ENCODE assay signal across 26 cellular contexts in genomic region chr20:49325981-49326380, GRCh38. TPM values are rescaled to one million over a fixed set of nuclear protein-coding genes. Genes with fewer than 3 reads are reported as not detected.
DNase-seq lines count a peak whose midpoint lies in the region; ATAC-seq and TF ChIP-seq lines count a peak whose summit lies in the region.
"Had no signal": no experiment of that assay in that cellular context is flagged by ENCODE, and none has a peak within 500 bp of the region (broad histone marks: within the 10 kb centered on the region; RNA-seq: fewer than 3 reads in every experiment).

No MANE protein-coding gene starts in this region.

- H4K20me1 ChIP-seq in GM23338 (replicated peaks; ENCODE audit: insufficient read depth), result no peaks in the 10 kb centered on the region

- H3K4me2 ChIP-seq in GM23338, result peak overlapping the region; percentile 38; the same call in 1 of the 2 replicates

- H3K36me3 ChIP-seq in GM23338 (ENCODE audit: insufficient read depth), result no peaks in the 10 kb centered on the region
- H3K36me3 ChIP-seq: left lung, prostate gland had no signal

- H3K4me1 Mint-ChIP-seq in GM23338, result peaks cover 25% of the 10 kb centered on the region
- H3K4me1 Mint-ChIP-seq: mesothelial cell of epicardium; stimulated activated naive B cell treated with anti-CD40 and anti-IgM and Interleukin-4, amounts not matched to agents 10 μg/mL and 1 μg/mL and 100 μg/mL, for 72 hours had no signal

- peaks cover 12% of the 10 kb centered on the region for H3K27me3 Mint-ChIP-seq in GM23338 (ENCODE audit: insufficient read depth, low read depth, poor library complexity)

- in situ Hi-C loops in G401 (cut with HindIII; ENCODE audit: low sequenced_read_pairs), result loop anchor here (10.0 kb wide), 1 partner anchor 169 kb away; no protein-coding TSS in a partner anchor

- POLR2A ChIA-PET in AG04449 (lab: Yijun Ruan, JAX), result no interaction called here

- TF ChIP-seq CTCF in AG04449 (IDR thresholded peaks at IDR 0.05; ENCODE audit: insufficient read depth, low read length, missing control alignments), result no peak
- TF ChIP-seq CTCF in GM23338 (conservative IDR thresholded peaks at IDR 0.05; ENCODE audit: low read depth in 2 of 2), result no peak
- TF ChIP-seq CTCF in cardiac fibroblast (IDR thresholded peaks at IDR 0.05; ENCODE audit: low read depth, low read length), result no peak

- peak overlapping the region; percentile 90 for H2AFZ ChIP-seq in GM23338

- H3K4me3 ChIP-seq in AG04449 (ENCODE audit: low read depth, low read length) (peak overlapping the region; percentile 4; the same call in 1 of the 2 replicates), GM23338 (no peak overlapping the region), cardiac fibroblast (replicated peaks in 1 of 2; ENCODE audit: low read depth in 2 of 2, low read length in 2 of 2) (no peak overlapping the region)
- H3K4me3 ChIP-seq: left lung, prostate gland, skin epidermis, testis had no signal

- H3K27ac ChIP-seq in GM23338 (ENCODE audit: low read depth), result 0 out of 2 replicates have a peak overlapping the region, but pooled peaks have one; percentile 26
- H3K27ac ChIP-seq: left lung, prostate gland, skin epidermis, testis had no signal

- H3K27me3 ChIP-seq in GM23338 (ENCODE audit: insufficient read depth), result no peaks in the 10 kb centered on the region
- H3K27me3 ChIP-seq: testis had no signal

- DNase-seq in AG04449 (ENCODE audit: low read depth, low spot score) (no peak), GM23338 (ENCODE audit: low spot score) (no peak), cardiac fibroblast (ENCODE audit: low read depth in 2 of 2) (peak; percentile 19 to 46), fibroblast of peridontal ligament (ENCODE audit: extremely low read depth) (peak; percentile 71), COLO829 (ENCODE audit: low spot score) (no peak), iPS-NIHi11 (ENCODE audit: low spot score) (no peak), G401 (ENCODE audit: low spot score) (no peak)
- DNase-seq: activated CD4-positive, alpha-beta T cell treated with anti-CD3 and anti-CD28 coated beads for 36 hours; cortex of kidney; DMS153; glutamatergic neuron; left lung; NCI-H146; NCI-H2171 treated with DMSO at 0.1 percent for 48 hours; NCI-H69; SHP77; stimulated activated CD4-positive, alpha-beta T cell treated with anti-CD3 and anti-CD28 coated beads, Interleukin-2, amount 100 ng/mL, for 24 hours; stimulated activated naive B cell treated with anti-CD40 and anti-IgM and Interleukin-4, amounts not matched to agents 10 μg/mL and 1 μg/mL and 100 μg/mL, for 72 hours; T-cell; testis had no signal

- H3K4me1 ChIP-seq in GM23338 (ENCODE audit: insufficient read depth), result peaks cover 14% of the 10 kb centered on the region
- H3K4me1 ChIP-seq: prostate gland, testis had no signal

- H3K36me3 Mint-ChIP-seq in GM23338 (ENCODE audit: low read depth), result no peaks in the 10 kb centered on the region; the same call in 2 of the 3 replicates
- H3K36me3 Mint-ChIP-seq: activated naive CD4-positive, alpha-beta T cell treated with anti-CD3 and anti-CD28 coated beads, Interleukin-2, amount 50 U/mL, for 24 hours; CD14-positive monocyte; mesothelial cell of epicardium; stimulated activated naive B cell treated with anti-CD40 and anti-IgM and Interleukin-4, amounts not matched to agents 10 μg/mL and 1 μg/mL and 100 μg/mL, for 72 hours; T-cell had no signal

- H3K9me3 Mint-ChIP-seq in GM23338, result no peaks in the 10 kb centered on the region; the same call in 2 of the 3 replicates
- H3K9me3 Mint-ChIP-seq: activated naive CD4-positive, alpha-beta T cell treated with anti-CD3 and anti-CD28 coated beads, Interleukin-2, amount 50 U/mL, for 24 hours; mesothelial cell of epicardium; stimulated activated naive B cell treated with anti-CD40 and anti-IgM and Interleukin-4, amounts not matched to agents 10 μg/mL and 1 μg/mL and 100 μg/mL, for 72 hours; T-cell had no signal

- no peaks in the 10 kb centered on the region for H3K9me2 ChIP-seq in GM23338 (ENCODE audit: insufficient read depth)

- CTCF ChIA-PET in AG04449 (lab: Yijun Ruan, JAX), result interaction anchor here (1.0 to 10.9 kb wide), 6 partner anchors 7 to 166 kb away, joined by 3 to 191 read pairs (median 10); no protein-coding TSS in a partner anchor

- no peaks in the 10 kb centered on the region for H3F3A ChIP-seq in GM23338 (replicated peaks; ENCODE audit: low read depth)

- no peak overlapping the region for H3K27ac Mint-ChIP-seq in GM23338
- H3K27ac Mint-ChIP-seq: activated CD4-positive, alpha-beta T cell treated with anti-CD3 and anti-CD28 coated beads for 36 hours; activated naive CD4-positive, alpha-beta T cell treated with anti-CD3 and anti-CD28 coated beads, Interleukin-2, amount 50 U/mL, for 24 hours; CD14-positive monocyte; mesothelial cell of epicardium; stimulated activated naive B cell treated with anti-CD40 and anti-IgM and Interleukin-4, amounts not matched to agents 10 μg/mL and 1 μg/mL and 100 μg/mL, for 72 hours; T-cell had no signal

- no peaks in the 10 kb centered on the region for H3K79me2 ChIP-seq in GM23338 (replicated peaks; ENCODE audit: insufficient read depth)

- no peak overlapping the region for H3K4me3 Mint-ChIP-seq in GM23338
- H3K4me3 Mint-ChIP-seq: activated CD4-positive, alpha-beta T cell treated with anti-CD3 and anti-CD28 coated beads for 36 hours; activated naive CD4-positive, alpha-beta T cell treated with anti-CD3 and anti-CD28 coated beads, Interleukin-2, amount 50 U/mL, for 24 hours; CD14-positive monocyte; mesothelial cell of epicardium; stimulated activated naive B cell treated with anti-CD40 and anti-IgM and Interleukin-4, amounts not matched to agents 10 μg/mL and 1 μg/mL and 100 μg/mL, for 72 hours; T-cell had no signal

- no peak for ATAC-seq in GM23338
- no peak for ATAC-seq in HG03095 (IDR thresholded peaks at IDR 0.05; ENCODE audit: unreplicated experiment)
- ATAC-seq: activated CD4-positive, alpha-beta T cell treated with anti-CD3 and anti-CD28 coated beads for 36 hours; left lung; stimulated activated naive B cell treated with anti-CD40 and anti-IgM and Interleukin-4, amounts not matched to agents 10 μg/mL and 1 μg/mL and 100 μg/mL, for 72 hours; T-cell had no signal

TF ChIP-seq in GM23338, 12 proteins besides CTCF, POLR2A, EP300 and RAD21 (continues in another document):
- no peak for TF ChIP-seq NANOG (IDR thresholded peaks at IDR 0.05; ENCODE audit: borderline replicate concordance)
- TF ChIP-seq POLR2AphosphoS5 (IDR thresholded peaks at IDR 0.05; ENCODE audit: low read depth), result no peak
- no peak for TF ChIP-seq REST (IDR thresholded peaks at IDR 0.05; ENCODE audit: unreplicated experiment)
- TF ChIP-seq STAT1 (IDR thresholded peaks at IDR 0.05; ENCODE audit: unreplicated experiment), result no peak
- no peak for TF ChIP-seq JUNB (IDR thresholded peaks at IDR 0.05; ENCODE audit: unreplicated experiment)
- no peak for TF ChIP-seq ZNF114 (CRISPR knock-in tag; IDR thresholded peaks at IDR 0.05)
- no peak for TF ChIP-seq ZNF331 (CRISPR knock-in tag; IDR thresholded peaks at IDR 0.05; ENCODE audit: low read depth)
- TF ChIP-seq EZH2 (IDR thresholded peaks at IDR 0.05; ENCODE audit: low read depth, unreplicated experiment), result no peak

RNA-seq across cellular contexts. Expression of gene ZNFX1, which starts 48.1 kb away (rescaled TPM):
- total RNA-seq in GM23338 (2014; rRNA removed; shearing (Covaris generic)), result 11.1 and 12.1 TPM in 2 replicates
- polyA plus RNA-seq in GM23338 (2016; fragmentation: Nextera tagmentation; extraction: Ambion mirVana), result 6.1 and 6.2 TPM in 2 replicates
- 8.6 and 12.3 TPM in 2 replicates for total RNA-seq in G401 (2014; rRNA removed; shearing (Covaris generic))

Comparison
In these comparisons a context has a peak if more than half of its experiments do, and no peak if none do; other contexts are left out.
1. DNase-seq: peak in cardiac fibroblast (2 of 2) and fibroblast of peridontal ligament (single experiment); none in AG04449 (single experiment), GM23338 (single experiment), COLO829 (single experiment), iPS-NIHi11 (single experiment) and G401 (single experiment).